Comparison of ENCODE assay signal across 13 cellular contexts in the genomic region with DNA sequence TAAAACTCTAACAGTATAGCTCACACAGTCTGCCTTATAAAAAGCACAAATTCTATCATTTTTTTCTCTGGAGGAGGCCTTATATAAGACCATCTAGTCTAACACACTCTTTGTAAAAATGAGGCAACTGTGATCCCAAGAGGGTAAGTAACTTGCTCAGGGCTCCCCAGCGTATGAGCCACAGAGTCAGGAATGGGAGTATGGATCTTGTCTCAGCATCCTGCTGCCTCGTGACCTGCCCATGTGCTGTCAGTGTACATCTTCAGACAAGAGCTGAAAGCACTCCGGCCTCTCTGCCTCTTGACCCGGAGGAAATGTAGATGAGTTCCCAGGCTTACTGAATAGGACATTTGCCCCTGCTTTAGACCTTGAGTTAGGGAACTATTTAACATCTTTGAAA. TPM values are rescaled to one million over a fixed set of nuclear protein-coding genes. Genes with fewer than 3 reads are reported as not detected.
DNase-seq lines count a peak whose midpoint lies in the region; ATAC-seq and TF ChIP-seq lines count a peak whose summit lies in the region.
"Had no signal": no experiment of that assay in that cellular context is flagged by ENCODE, and none has a peak within 500 bp of the region (broad histone marks: within the 10 kb centered on the region; RNA-seq: fewer than 3 reads in every experiment).

No MANE protein-coding gene starts in this region.

- no peaks in the 10 kb centered on the region for H3K36me3 ChIP-seq in HCT116 (ENCODE audit: control insufficient read depth in 1 of 2, insufficient read depth in 2 of 2, low read length in 2 of 2)
- H3K36me3 ChIP-seq in left ventricle myocardium inferior, result no peaks in the 10 kb centered on the region
- H3K36me3 ChIP-seq in smooth muscle cell (ENCODE audit: low read depth), result no peaks in the 10 kb centered on the region
- H3K36me3 ChIP-seq: thyroid gland had no signal

- no peaks in the 10 kb centered on the region for H3K79me2 ChIP-seq in HCT116 (ENCODE audit: insufficient read depth, low read length)
- no peaks in the 10 kb centered on the region for H3K79me2 ChIP-seq in smooth muscle cell (ENCODE audit: low read depth)

- TF ChIP-seq POLR2A in HCT116 (IDR thresholded peaks at IDR 0.05; ENCODE audit: borderline replicate concordance, extremely low read depth, insufficient read depth, insufficient read length), result no peak

- H3K27me3 ChIP-seq in HCT116 (ENCODE audit: insufficient read depth, low read length), result no peaks in the 10 kb centered on the region
- no peaks in the 10 kb centered on the region for H3K27me3 ChIP-seq in left ventricle myocardium inferior (ENCODE audit: low read depth)
- H3K27me3 ChIP-seq in smooth muscle cell (ENCODE audit: low read depth), result peaks cover 5% of the 10 kb centered on the region
- H3K27me3 ChIP-seq: thyroid gland had no signal

- H2AFZ ChIP-seq in HCT116 (ENCODE audit: low read depth, low read length, poor library complexity, severe bottlenecking) (peak overlapping the region; percentile 87), smooth muscle cell (ENCODE audit: low read depth) (no peak overlapping the region)

- peak overlapping the region; percentile 56; the same call in 1 of the 2 replicates for H3K4me2 ChIP-seq in HCT116 (ENCODE audit: low read length)
- peak overlapping the region; percentile 13 for H3K4me2 ChIP-seq in smooth muscle cell

- BruUV-seq in HCT116 (replicated peaks; lab: Mats Ljungman, UMichigan), result no TSS peak

- H3K4me1 ChIP-seq in HCT116 (ENCODE audit: control insufficient read depth in 1 of 2, insufficient read depth in 2 of 2, low read length in 2 of 2), result peaks cover 3 to 17% of the 10 kb centered on the region in 2 experiments; a peak in 2 of 4 replicates
- peaks cover 18% of the 10 kb centered on the region for H3K4me1 ChIP-seq in left ventricle myocardium inferior
- H3K4me1 ChIP-seq in smooth muscle cell (ENCODE audit: low read depth), result no peaks in the 10 kb centered on the region

- H3K9ac ChIP-seq in HCT116 (ENCODE audit: low read length), result no peak overlapping the region
- peak overlapping the region; percentile 3 for H3K9ac ChIP-seq in smooth muscle cell (ENCODE audit: low read depth)

- H3K9me2 ChIP-seq in HCT116 (ENCODE audit: insufficient read depth), result no peaks in the 10 kb centered on the region

- CTCF ChIA-PET in HCT116 (lab: Charles Lee), result interaction anchor here (1.3 kb wide), 1 partner anchor 26 kb away, joined by 3 read pairs; no protein-coding TSS in a partner anchor

- H3F3A ChIP-seq in smooth muscle cell (ENCODE audit: low read depth), result peaks cover 3% of the 10 kb centered on the region

- H3K4me3 ChIP-seq in HCT116 (replicated peaks in 1 of 2; ENCODE audit: low read depth in 1 of 2, low read length in 2 of 2) (no peak overlapping the region), choroid plexus epithelial cell (ENCODE audit: low read depth, low read length) (no peak overlapping the region), left ventricle myocardium inferior (no peak overlapping the region), smooth muscle cell (no peak overlapping the region)
- H3K4me3 ChIP-seq: thyroid gland had no signal

- no peak overlapping the region for H3K27ac ChIP-seq in HCT116 (ENCODE audit: low read depth, low read length)
- peak overlapping the region; percentile 73 for H3K27ac ChIP-seq in left ventricle myocardium inferior (replicated peaks)
- peak overlapping the region; percentile 64 for H3K27ac ChIP-seq in smooth muscle cell (ENCODE audit: low read depth)

- 66% methylated on average over 4 of the region's 4 CpGs for WGBS in smooth muscle cell (ENCODE audit: low lambda C conversion rate)

- ATAC-seq in HCT116 (no peak), HG02763 (IDR thresholded peaks at IDR 0.05; ENCODE audit: unreplicated experiment) (no peak), HG03280 (IDR thresholded peaks at IDR 0.05; ENCODE audit: unreplicated experiment) (no peak)
- ATAC-seq: left colon, WTC11 had no signal

- POLR2A ChIA-PET in HCT116 (lab: Charles Lee), result no interaction called here

- RAD21 ChIA-PET in HCT116 (lab: Charles Lee; ENCODE audit: low non-redundant PET in 1 of 2, low total read pairs in 2 of 2, uncharacterized antibody in 2 of 2, unreplicated experiment in 2 of 2), result no interaction called here

- H3K9me3 ChIP-seq in HCT116 (ENCODE audit: control insufficient read depth in 1 of 2, insufficient read depth in 1 of 2, low read depth in 1 of 2, low read length in 2 of 2) (no peaks in the 10 kb centered on the region), left ventricle myocardium inferior (replicated peaks) (no peaks in the 10 kb centered on the region), smooth muscle cell (replicated peaks; ENCODE audit: low read depth) (no peaks in the 10 kb centered on the region)
- H3K9me3 ChIP-seq: thyroid gland had no signal

- intact Hi-C loops in HCT116 (cut with micrococcal nuclease) (no loop called here), left ventricle myocardium inferior (cut with micrococcal nuclease) (no loop called here)

- no peak for TF ChIP-seq RAD21 in HCT116 (IDR thresholded peaks at IDR 0.05; ENCODE audit: low read depth)

- TF ChIP-seq CTCF in HCT116 (IDR thresholded peaks at IDR 0.05 in 2 of 3, conservative IDR thresholded peaks at IDR 0.05 in 1 of 3; ENCODE audit: borderline replicate concordance in 1 of 3, insufficient read depth in 1 of 3, low read depth in 2 of 3, low read length in 2 of 3) (no peak), choroid plexus epithelial cell (conservative IDR thresholded peaks at IDR 0.05; ENCODE audit: low read depth, low read length) (no peak), left ventricle myocardium inferior (IDR thresholded peaks at IDR 0.05; ENCODE audit: borderline replicate concordance) (no peak), smooth muscle cell (IDR thresholded peaks at IDR 0.05; ENCODE audit: borderline replicate concordance, insufficient read depth, poor library complexity, severe bottlenecking) (no peak)

- DNase-seq in HCT116 (ENCODE audit: low read depth, low spot score), result no peak
- DNase-seq in choroid plexus epithelial cell (ENCODE audit: low read depth), result peak; percentile 52
- peak; percentile 34 for DNase-seq in left ventricle myocardium inferior
- no peak for DNase-seq in smooth muscle cell (lab: John Stamatoyannopoulos, UW; ENCODE audit: unreplicated experiment)
- DNase-seq in T-helper 1 cell, result no peak
- DNase-seq in activated effector memory CD4-positive, alpha-beta T cell treated with anti-CD3 and anti-CD28 coated beads, Interleukin-2, amount 50 U/mL, for 16 hours, result no peak
- DNase-seq: left colon, NCI-H2029, NCI-H526 had no signal

- H4K20me1 ChIP-seq in HCT116 (ENCODE audit: insufficient read depth), result no peaks in the 10 kb centered on the region
- H4K20me1 ChIP-seq in smooth muscle cell (ENCODE audit: low read depth), result no peaks in the 10 kb centered on the region

TF ChIP-seq in HCT116, 20 proteins besides CTCF, POLR2A, EP300 and RAD21 (continues in another document):
- TF ChIP-seq POLR2AphosphoS5 (IDR thresholded peaks at IDR 0.05; ENCODE audit: low read depth, low read length) (no peak), ZNF274 (IDR thresholded peaks at IDR 0.05; ENCODE audit: low read depth, low read length) (no peak), SP1 (IDR thresholded peaks at IDR 0.05; ENCODE audit: low read depth) (no peak), JUND (IDR thresholded peaks at IDR 0.05) (no peak), ELF1 (IDR thresholded peaks at IDR 0.05; ENCODE audit: borderline replicate concordance, low read depth) (no peak), YY1 (IDR thresholded peaks at IDR 0.05; ENCODE audit: extremely low read depth, insufficient replicate concordance, low read depth, low read length) (no peak), SRF (IDR thresholded peaks at IDR 0.05; ENCODE audit: low read depth) (no peak; the same call in 1 of the 2 replicates), ZFX (IDR thresholded peaks at IDR 0.05) (no peak), SIN3A (IDR thresholded peaks at IDR 0.05; ENCODE audit: low read depth) (no peak), CBX3 (IDR thresholded peaks at IDR 0.05; ENCODE audit: low read depth) (no peak), ATF3 (IDR thresholded peaks at IDR 0.05) (no peak), MAX (IDR thresholded peaks at IDR 0.05) (no peak), TCF7L2 (IDR thresholded peaks at IDR 0.05; ENCODE audit: borderline replicate concordance, extremely low read depth, insufficient read depth, insufficient read length) (no peak), EGR1 (IDR thresholded peaks at IDR 0.05; ENCODE audit: low read depth) (no peak), EZH2 (IDR thresholded peaks at IDR 0.05) (no peak), CEBPB (IDR thresholded peaks at IDR 0.05; ENCODE audit: low read depth) (no peak)
- TF ChIP-seq, protein P1, sequence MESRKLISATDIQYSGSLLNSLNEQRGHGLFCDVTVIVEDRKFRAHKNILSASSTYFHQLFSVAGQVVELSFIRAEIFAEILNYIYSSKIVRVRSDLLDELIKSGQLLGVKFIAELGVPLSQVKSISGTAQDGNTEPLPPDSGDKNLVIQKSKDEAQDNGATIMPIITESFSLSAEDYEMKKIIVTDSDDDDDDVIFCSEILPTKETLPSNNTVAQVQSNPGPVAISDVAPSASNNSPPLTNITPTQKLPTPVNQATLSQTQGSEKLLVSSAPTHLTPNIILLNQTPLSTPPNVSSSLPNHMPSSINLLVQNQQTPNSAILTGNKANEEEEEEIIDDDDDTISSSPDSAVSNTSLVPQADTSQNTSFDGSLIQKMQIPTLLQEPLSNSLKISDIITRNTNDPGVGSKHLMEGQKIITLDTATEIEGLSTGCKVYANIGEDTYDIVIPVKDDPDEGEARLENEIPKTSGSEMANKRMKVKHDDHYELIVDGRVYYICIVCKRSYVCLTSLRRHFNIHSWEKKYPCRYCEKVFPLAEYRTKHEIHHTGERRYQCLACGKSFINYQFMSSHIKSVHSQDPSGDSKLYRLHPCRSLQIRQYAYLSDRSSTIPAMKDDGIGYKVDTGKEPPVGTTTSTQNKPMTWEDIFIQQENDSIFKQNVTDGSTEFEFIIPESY (IDR thresholded peaks at IDR 0.05; ENCODE audit: extremely low read depth, insufficient replicate concordance, low read length), result no peak

RNA-seq across cellular contexts. Expression of gene MEF2A, which starts 28.4 kb away (rescaled TPM):
- total RNA-seq in HCT116 (2021; ENCODE audit: unreplicated experiment) (29.6 TPM), left ventricle myocardium inferior (152 TPM), smooth muscle cell (61.1 and 75.8 TPM in 2 replicates)
- 15.3 and 15.5 TPM in 2 replicates for polyA plus RNA-seq in HCT116 (2012)
- polyA plus RNA-seq in smooth muscle cell, result 12.3 and 21.7 TPM in 2 replicates

Comparison
In these comparisons a context has a peak if more than half of its experiments do, and no peak if none do; other contexts are left out.
1. DNase-seq: peak in choroid plexus epithelial cell (single experiment) and left ventricle myocardium inferior (single experiment); none in HCT116 (single experiment), smooth muscle cell (single experiment), T-helper 1 cell (0 of 5) and activated effector memory CD4-positive, alpha-beta T cell treated with anti-CD3 and anti-CD28 coated beads, Interleukin-2, amount 50 U/mL, for 16 hours (single experiment).